Comparison of ENCODE assay signal across 8 cellular contexts in the genomic region with DNA sequence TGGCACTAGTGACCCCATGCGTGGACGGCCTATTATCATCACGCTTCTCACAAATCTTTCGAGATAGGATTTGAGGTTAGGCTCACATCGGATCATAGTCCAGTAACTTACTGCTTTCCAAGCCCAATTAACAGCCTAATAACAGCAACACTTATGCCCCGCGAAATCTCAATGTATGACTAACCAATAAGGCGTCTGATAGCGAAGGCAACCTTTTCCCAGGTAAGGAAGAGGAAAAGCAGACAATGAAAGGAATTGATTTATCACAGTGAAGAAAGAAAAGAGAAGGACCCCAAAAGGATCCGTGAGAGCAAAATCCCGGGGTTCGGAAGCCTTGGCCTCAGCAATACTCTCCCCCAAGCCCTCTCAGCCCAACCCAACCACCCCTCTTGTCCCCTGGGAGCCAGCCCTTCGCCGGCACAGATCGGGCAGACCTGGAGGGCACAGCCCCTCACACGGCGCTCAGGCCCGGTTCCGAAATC. TPM values are rescaled to one million over a fixed set of nuclear protein-coding genes. Genes with fewer than 3 reads are reported as not detected.
DNase-seq lines count a peak whose midpoint lies in the region; ATAC-seq, FAIRE-seq and TF ChIP-seq lines count a peak whose summit lies in the region.

No MANE protein-coding gene starts in this region.

- H3F3A ChIP-seq in DOHH2 (ENCODE audit: control insufficient read depth, insufficient read depth) = no peaks in the 10 kb centered on the region

- no peak for TF ChIP-seq CTCF in DOHH2 (IDR thresholded peaks at IDR 0.05; ENCODE audit: low read depth, low read length, poor library complexity, severe bottlenecking)
- no peak for TF ChIP-seq CTCF in bronchial epithelial cell (IDR thresholded peaks at IDR 0.05; ENCODE audit: insufficient read depth, low read length, severe bottlenecking)

- peaks cover 63% of the 10 kb centered on the region for H3K79me2 ChIP-seq in DOHH2 (ENCODE audit: control insufficient read depth, low read length)

- ATAC-seq in GM21737 (IDR thresholded peaks at IDR 0.05; ENCODE audit: unreplicated experiment) (peak; percentile 25), GM21515 (IDR thresholded peaks at IDR 0.05; ENCODE audit: unreplicated experiment) (no peak)

- FAIRE-seq in bronchial epithelial cell (lab: Jason Lieb, UNC) = no peak

- peak overlapping the region; percentile 77 for H3K27ac ChIP-seq in DOHH2 (ENCODE audit: low read depth, low read length)
- H3K27ac ChIP-seq in layer of hippocampus (ENCODE audit: low read depth, low read length) = peak overlapping the region; percentile 81
- H3K27ac ChIP-seq in substantia nigra (ENCODE audit: low read depth, low read length, poor library complexity, severe bottlenecking) = peak overlapping the region; percentile 72

- H3K4me2 ChIP-seq in DOHH2 (ENCODE audit: low read length) = peak overlapping the region; percentile 90

- peaks cover 28% of the 10 kb centered on the region; the same call in 1 of the 2 replicates for H4K20me1 ChIP-seq in DOHH2 (ENCODE audit: control insufficient read depth, insufficient read depth, low read depth, low read length)

- H3K4me3 ChIP-seq in DOHH2 (ENCODE audit: low read length) (peak overlapping the region; percentile 95), bronchial epithelial cell (ENCODE audit: low read depth, low read length) (peak overlapping the region; percentile 63)

- no peaks in the 10 kb centered on the region for H3K9me3 ChIP-seq in DOHH2 (ENCODE audit: control insufficient read depth, insufficient read depth, low read length)

- H3K27me3 ChIP-seq in DOHH2 (ENCODE audit: control insufficient read depth, low read length) (no peaks in the 10 kb centered on the region), bronchial epithelial cell (ENCODE audit: control insufficient read depth, insufficient read depth, low read length) (no peaks in the 10 kb centered on the region), layer of hippocampus (ENCODE audit: control insufficient read depth, insufficient read depth, low read length) (no peaks in the 10 kb centered on the region)

- H3K9me2 ChIP-seq in DOHH2 (replicated peaks; ENCODE audit: control insufficient read depth, low read length) = no peaks in the 10 kb centered on the region

- DNase-seq in NCI-H146 treated with DMSO at 0.1 percent for 48 hours (lab: John Stamatoyannopoulos, UW; ENCODE audit: unreplicated experiment) (peak; percentile 9), bronchial epithelial cell (ENCODE audit: low read depth) (peak; percentile 61), substantia nigra (lab: John Stamatoyannopoulos, UW) (peak in 4 of 49 donors; percentile 24 to 62 (median 36))
- no peak for DNase-seq in activated CD4-positive, alpha-beta T cell treated with anti-CD3 and anti-CD28 coated beads for 4 hours

- peaks cover 47% of the 10 kb centered on the region for H3K4me1 ChIP-seq in DOHH2 (ENCODE audit: control insufficient read depth, low read length)

- H3K36me3 ChIP-seq in DOHH2 (ENCODE audit: control insufficient read depth, low read length) (peaks cover 35% of the 10 kb centered on the region), bronchial epithelial cell (ENCODE audit: control insufficient read depth, insufficient read depth, low read length) (no peaks in the 10 kb centered on the region)

RNA-seq across cellular contexts. Expression of a gene that starts 0.6 kb away (rescaled TPM):
- total RNA-seq in bronchial epithelial cell = 12.3 and 14.2 TPM in 2 replicates

RNA-seq across cellular contexts. Expression of a gene that starts 54.6 kb away (rescaled TPM):
- total RNA-seq in bronchial epithelial cell = under 0.01 and 0.13 TPM in 2 replicates

Comparison
In these comparisons a context has a peak if more than half of its experiments do, and no peak if none do; other contexts are left out.
1. DNase-seq: peak in NCI-H146 treated with DMSO at 0.1 percent for 48 hours (single experiment) and bronchial epithelial cell (single experiment); none in activated CD4-positive, alpha-beta T cell treated with anti-CD3 and anti-CD28 coated beads for 4 hours (0 of 2).
2. Peak in every context shown above with its lines, with median percentiles within 50 percentile points of each other: H3K27ac ChIP-seq.